Comparison of ENCODE assay signal across 9 cellular contexts in the genomic region with DNA sequence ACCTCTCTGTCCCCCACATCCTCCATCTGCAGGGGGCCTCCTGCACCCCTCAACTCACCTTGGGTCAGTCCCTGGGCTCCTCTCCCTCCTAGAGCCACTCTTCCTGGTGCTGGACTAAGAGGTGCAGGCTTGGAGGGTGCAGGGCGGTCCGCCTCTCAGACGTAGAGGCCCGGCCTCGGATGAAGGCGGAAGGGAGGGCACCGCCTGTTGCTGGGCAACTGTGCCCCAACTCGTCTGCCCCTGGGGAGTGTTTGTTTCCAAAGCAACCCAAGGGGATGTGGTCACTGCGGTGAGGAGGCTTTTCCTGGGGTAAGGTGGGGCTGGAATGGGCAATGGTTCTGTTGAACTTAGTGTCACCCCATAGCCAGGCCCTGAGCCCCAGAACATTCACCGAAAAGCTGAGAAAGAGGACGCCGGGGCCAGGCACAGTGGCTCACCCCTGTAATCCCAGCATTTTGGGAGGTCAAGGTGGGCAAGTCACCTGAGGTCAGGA. TPM values are rescaled to one million over a fixed set of nuclear protein-coding genes. Genes with fewer than 3 reads are reported as not detected.
DNase-seq lines count a peak whose midpoint lies in the region; ATAC-seq and TF ChIP-seq lines count a peak whose summit lies in the region.
"Had no signal": no experiment of that assay in that cellular context is flagged by ENCODE, and none has a peak within 500 bp of the region (broad histone marks: within the 10 kb centered on the region; RNA-seq: fewer than 3 reads in every experiment).

A gene with protein sequence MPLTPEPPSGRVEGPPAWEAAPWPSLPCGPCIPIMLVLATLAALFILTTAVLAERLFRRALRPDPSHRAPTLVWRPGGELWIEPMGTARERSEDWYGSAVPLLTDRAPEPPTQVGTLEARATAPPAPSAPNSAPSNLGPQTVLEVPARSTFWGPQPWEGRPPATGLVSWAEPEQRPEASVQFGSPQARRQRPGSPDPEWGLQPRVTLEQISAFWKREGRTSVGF (minus strand): TSS at position 138 of the 493 bp plus-strand sequence. CDS start 1,039 bp downstream, outside the sequence.

- peak within 1 kb of the TSS; percentile 76 for H3K4me3 ChIP-seq in naive thymus-derived CD4-positive, alpha-beta T cell (ENCODE audit: low read length)
- no peak within 1 kb of the TSS for H3K4me3 ChIP-seq in testis
- no peak within 1 kb of the TSS for H3K4me3 ChIP-seq in PC-9

- peaks cover 8% of the 10 kb centered on the region; the same call in 1 of the 2 replicates for H3F3A ChIP-seq in PC-9 (ENCODE audit: insufficient read depth, low read depth)

- peaks cover 48% of the 10 kb centered on the region for H3K36me3 Mint-ChIP-seq in T-helper 1 cell treated with Interleukin-12 subunit alpha and Interleukin-12 subunit beta and Interleukin-4 antibody, amounts not matched to agents 30 μg/mL and 1 μg/mL, for 36 hours (ENCODE audit: low read depth)
- peaks cover 10% of the 10 kb centered on the region for H3K36me3 Mint-ChIP-seq in activated naive CD4-positive, alpha-beta T cell treated with anti-CD3 and anti-CD28 coated beads, Interleukin-2, amount 50 U/mL, for 24 hours
- H3K36me3 Mint-ChIP-seq in naive thymus-derived CD4-positive, alpha-beta T cell = peaks cover 4 to 52% (median 46%) of the 10 kb centered on the region in 5 donors

- peaks cover 6 to 38% (median 6%) of the 10 kb centered on the region in 3 experiments for H3K36me3 ChIP-seq in naive thymus-derived CD4-positive, alpha-beta T cell (ENCODE audit: control insufficient read depth in 2 of 3, insufficient read depth in 3 of 3, low read length in 3 of 3)
- H3K36me3 ChIP-seq in testis (ENCODE audit: low read depth, missing control alignments) = no peaks in the 10 kb centered on the region
- no peaks in the 10 kb centered on the region for H3K36me3 ChIP-seq in PC-9 (ENCODE audit: low read depth)

- no peaks in the 10 kb centered on the region for H3K9me3 Mint-ChIP-seq in T-helper 1 cell treated with Interleukin-12 subunit alpha and Interleukin-12 subunit beta and Interleukin-4 antibody, amounts not matched to agents 30 μg/mL and 1 μg/mL, for 36 hours
- H3K9me3 Mint-ChIP-seq in activated naive CD4-positive, alpha-beta T cell treated with anti-CD3 and anti-CD28 coated beads, Interleukin-2, amount 50 U/mL, for 24 hours = no peaks in the 10 kb centered on the region
- H3K9me3 Mint-ChIP-seq in naive thymus-derived CD4-positive, alpha-beta T cell = peaks cover 0 to 7% (median 2%) of the 10 kb centered on the region in 11 donors

- no peaks in the 10 kb centered on the region for H3K9me2 ChIP-seq in PC-9 (ENCODE audit: insufficient read depth)

- 74 to 87% methylated on average over 9 to 11 of the region's 12 CpGs for WGBS in testis, 2 donors

- peaks cover 37% of the 10 kb centered on the region for H3K4me1 Mint-ChIP-seq in T-helper 1 cell treated with Interleukin-12 subunit alpha and Interleukin-12 subunit beta and Interleukin-4 antibody, amounts not matched to agents 30 μg/mL and 1 μg/mL, for 36 hours (ENCODE audit: low read depth)
- peaks cover 72% of the 10 kb centered on the region for H3K4me1 Mint-ChIP-seq in activated naive CD4-positive, alpha-beta T cell treated with anti-CD3 and anti-CD28 coated beads, Interleukin-2, amount 50 U/mL, for 24 hours
- H3K4me1 Mint-ChIP-seq in naive thymus-derived CD4-positive, alpha-beta T cell = peaks cover 42 to 71% (median 62%) of the 10 kb centered on the region in 7 donors

- POLR2A ChIA-PET in naive thymus-derived CD4-positive, alpha-beta T cell (lab: Charles Lee) = interaction anchor here (0.6 to 8.5 kb wide), 20 partner anchors 10 to 440 kb away, joined by 3 to 79 read pairs (median 6); a partner anchor contains a TSS
- POLR2A ChIA-PET in HEK293T (lab: Yijun Ruan, JAX) (no interaction called here), PC-9 (lab: Charles Lee; ENCODE audit: unreplicated experiment) (interaction anchor here (0.5 to 0.6 kb wide), 2 partner anchors 17 to 40 kb away, joined by 3 to 17 read pairs; no protein-coding TSS in a partner anchor)

- H3K27ac ChIP-seq in naive thymus-derived CD4-positive, alpha-beta T cell (ENCODE audit: low read depth, low read length) = peak within 1 kb of the TSS; percentile 99
- H3K27ac ChIP-seq in testis = no peak within 1 kb of the TSS
- H3K27ac ChIP-seq in PC-9 = no peak within 1 kb of the TSS

- ATAC-seq in GM18511 (IDR thresholded peaks at IDR 0.05; ENCODE audit: unreplicated experiment) = peak; percentile 93
- ATAC-seq in HG03039 (IDR thresholded peaks at IDR 0.05; ENCODE audit: unreplicated experiment) = peak; percentile 71
- ATAC-seq in naive thymus-derived CD4-positive, alpha-beta T cell = peak; percentile 91

- H3K4me1 ChIP-seq in naive thymus-derived CD4-positive, alpha-beta T cell (ENCODE audit: control insufficient read depth in 2 of 2, insufficient read depth in 2 of 2, low read length in 2 of 2) = peaks cover 45 to 50% of the 10 kb centered on the region in 2 donors
- H3K4me1 ChIP-seq in testis = no peaks in the 10 kb centered on the region
- H3K4me1 ChIP-seq in PC-9 (replicated peaks; ENCODE audit: insufficient read depth) = no peaks in the 10 kb centered on the region

- no peak within 1 kb of the TSS for H2AFZ ChIP-seq in PC-9

- CTCF ChIA-PET in naive thymus-derived CD4-positive, alpha-beta T cell (lab: Charles Lee) = interaction anchor here (0.5 to 6.6 kb wide), 8 partner anchors 11 to 70 kb away, joined by 3 to 25 read pairs (median 4); a partner anchor contains a TSS
- CTCF ChIA-PET in HEK293T (lab: Yijun Ruan, JAX) = no interaction called here
- CTCF ChIA-PET in PC-9 (lab: Charles Lee) = no interaction called here

- intact Hi-C loops in naive thymus-derived CD4-positive, alpha-beta T cell (cut with micrococcal nuclease) = loop anchor here (1.0 to 5.0 kb wide), 9 partner anchors 8 to 117 kb away; a partner anchor contains a TSS
- intact Hi-C loops in testis (cut with DNase I; ENCODE audit: low total_unique reads) (no loop called here), PC-9 (cut with micrococcal nuclease; ENCODE audit: unreplicated experiment) (no loop called here)

- no peak within 1 kb of the TSS for H3K4me2 ChIP-seq in PC-9

- H4K20me1 ChIP-seq in PC-9 (ENCODE audit: insufficient read depth) = no peaks in the 10 kb centered on the region

- peak; percentile 80 to 99 (median 98) for DNase-seq in naive thymus-derived CD4-positive, alpha-beta T cell
- DNase-seq in testis = peak; percentile 27
- no peak for DNase-seq in HEK293T (ENCODE audit: extremely low spot score)
- DNase-seq in PC-9 = no peak

- H3K27me3 Mint-ChIP-seq in T-helper 1 cell treated with Interleukin-12 subunit alpha and Interleukin-12 subunit beta and Interleukin-4 antibody, amounts not matched to agents 30 μg/mL and 1 μg/mL, for 36 hours (ENCODE audit: low read depth) = no peaks in the 10 kb centered on the region
- H3K27me3 Mint-ChIP-seq in activated naive CD4-positive, alpha-beta T cell treated with anti-CD3 and anti-CD28 coated beads, Interleukin-2, amount 50 U/mL, for 24 hours = no peaks in the 10 kb centered on the region
- peaks cover 0 to 3% (median 0%) of the 10 kb centered on the region in 5 donors for H3K27me3 Mint-ChIP-seq in naive thymus-derived CD4-positive, alpha-beta T cell

- no peaks in the 10 kb centered on the region for H3K27me3 ChIP-seq in naive thymus-derived CD4-positive, alpha-beta T cell (ENCODE audit: control insufficient read depth in 2 of 2, insufficient read depth in 2 of 2, low read length in 2 of 2)
- no peaks in the 10 kb centered on the region for H3K27me3 ChIP-seq in testis
- no peaks in the 10 kb centered on the region for H3K27me3 ChIP-seq in PC-9 (ENCODE audit: insufficient read depth, low read depth)

- no peak for TF ChIP-seq POLR2A in testis (IDR thresholded peaks at IDR 0.05)

- BruUV-seq in PC-9 (replicated peaks; lab: Mats Ljungman, UMichigan) = no TSS peak

- no peaks in the 10 kb centered on the region for H3K9me3 ChIP-seq in naive thymus-derived CD4-positive, alpha-beta T cell (ENCODE audit: control insufficient read depth in 2 of 3, low read length in 3 of 3)
- H3K9me3 ChIP-seq in testis (no peaks in the 10 kb centered on the region), PC-9 (ENCODE audit: insufficient read depth, low read depth) (no peaks in the 10 kb centered on the region)

- H3K4me3 Mint-ChIP-seq in T-helper 1 cell treated with Interleukin-12 subunit alpha and Interleukin-12 subunit beta and Interleukin-4 antibody, amounts not matched to agents 30 μg/mL and 1 μg/mL, for 36 hours = peak within 1 kb of the TSS; percentile 100
- peak within 1 kb of the TSS; percentile 87 for H3K4me3 Mint-ChIP-seq in activated naive CD4-positive, alpha-beta T cell treated with anti-CD3 and anti-CD28 coated beads, Interleukin-2, amount 50 U/mL, for 24 hours
- peak within 1 kb of the TSS; percentile 96 to 100 (median 99) for H3K4me3 Mint-ChIP-seq in naive thymus-derived CD4-positive, alpha-beta T cell

- H3K27ac Mint-ChIP-seq in T-helper 1 cell treated with Interleukin-12 subunit alpha and Interleukin-12 subunit beta and Interleukin-4 antibody, amounts not matched to agents 30 μg/mL and 1 μg/mL, for 36 hours = peak within 1 kb of the TSS; percentile 96
- H3K27ac Mint-ChIP-seq in activated naive CD4-positive, alpha-beta T cell treated with anti-CD3 and anti-CD28 coated beads, Interleukin-2, amount 50 U/mL, for 24 hours = peak within 1 kb of the TSS; percentile 93
- H3K27ac Mint-ChIP-seq in naive thymus-derived CD4-positive, alpha-beta T cell = peak within 1 kb of the TSS; percentile 95 to 100 (median 99)

- H3K79me2 ChIP-seq in PC-9 (ENCODE audit: low read depth) = no peaks in the 10 kb centered on the region

- TF ChIP-seq CTCF in testis (IDR thresholded peaks at IDR 0.05) (no peak), PC-9 (conservative IDR thresholded peaks at IDR 0.05) (no peak)

TF ChIP-seq in HEK293T, 16 proteins besides CTCF, POLR2A, EP300 and RAD21:
- TF ChIP-seq LEF1 (IDR thresholded peaks at IDR 0.05; ENCODE audit: borderline replicate concordance) = no peak
- TF ChIP-seq, protein P1, sequence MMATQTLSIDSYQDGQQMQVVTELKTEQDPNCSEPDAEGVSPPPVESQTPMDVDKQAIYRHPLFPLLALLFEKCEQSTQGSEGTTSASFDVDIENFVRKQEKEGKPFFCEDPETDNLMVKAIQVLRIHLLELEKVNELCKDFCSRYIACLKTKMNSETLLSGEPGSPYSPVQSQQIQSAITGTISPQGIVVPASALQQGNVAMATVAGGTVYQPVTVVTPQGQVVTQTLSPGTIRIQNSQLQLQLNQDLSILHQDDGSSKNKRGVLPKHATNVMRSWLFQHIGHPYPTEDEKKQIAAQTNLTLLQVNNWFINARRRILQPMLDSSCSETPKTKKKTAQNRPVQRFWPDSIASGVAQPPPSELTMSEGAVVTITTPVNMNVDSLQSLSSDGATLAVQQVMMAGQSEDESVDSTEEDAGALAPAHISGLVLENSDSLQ (IDR thresholded peaks at IDR 0.05) = no peak

RNA-seq across cellular contexts. Expression of the gene that starts here (rescaled TPM):
- total RNA-seq in naive thymus-derived CD4-positive, alpha-beta T cell = 100 to 1,000 TPM in 4 of 5 experiments, 10 to 100 TPM in 1; 63.9 to 228 (median 151) TPM
- 10 to 100 TPM; 43.2 to 44.1 TPM for polyA plus RNA-seq in naive thymus-derived CD4-positive, alpha-beta T cell
- total RNA-seq in testis (under 1 TPM; 0.31 to 0.79 TPM), PC-9 (2021) (not detected in 2 replicates)
- 1.1 TPM for polyA plus RNA-seq in testis (ENCODE audit: insufficient read depth, low read depth, low replicate concordance)
- total RNA-seq: kidney epithelial cell had no signal

Comparison
In these comparisons a context has a peak if more than half of its experiments do, and no peak if none do; other contexts are left out.
1. RNA of the gene that starts here (total RNA-seq): 63.9 to 228 TPM in naive thymus-derived CD4-positive, alpha-beta T cell; 0.31 to 0.79 TPM in testis and not detected in PC-9; every median in the first group is over 10 times any median in the second.
2. RNA of the gene that starts here (polyA plus RNA-seq): 43.2 to 44.1 TPM in naive thymus-derived CD4-positive, alpha-beta T cell; 1.1 TPM in testis (single experiment); every median in the first group is over 10 times any median in the second.
3. DNase-seq: peak in naive thymus-derived CD4-positive, alpha-beta T cell (9 of 9) and testis (single experiment); none in HEK293T (single experiment) and PC-9 (0 of 2).
4. intact Hi-C loops: an anchor here in naive thymus-derived CD4-positive, alpha-beta T cell (1.0 to 5.0 kb wide); none called in testis and PC-9.
5. Peak in every context shown above with its lines, with median percentiles within 50 percentile points of each other: ATAC-seq, H3K27ac Mint-ChIP-seq and H3K4me3 Mint-ChIP-seq.